In the genomic region with DNA sequence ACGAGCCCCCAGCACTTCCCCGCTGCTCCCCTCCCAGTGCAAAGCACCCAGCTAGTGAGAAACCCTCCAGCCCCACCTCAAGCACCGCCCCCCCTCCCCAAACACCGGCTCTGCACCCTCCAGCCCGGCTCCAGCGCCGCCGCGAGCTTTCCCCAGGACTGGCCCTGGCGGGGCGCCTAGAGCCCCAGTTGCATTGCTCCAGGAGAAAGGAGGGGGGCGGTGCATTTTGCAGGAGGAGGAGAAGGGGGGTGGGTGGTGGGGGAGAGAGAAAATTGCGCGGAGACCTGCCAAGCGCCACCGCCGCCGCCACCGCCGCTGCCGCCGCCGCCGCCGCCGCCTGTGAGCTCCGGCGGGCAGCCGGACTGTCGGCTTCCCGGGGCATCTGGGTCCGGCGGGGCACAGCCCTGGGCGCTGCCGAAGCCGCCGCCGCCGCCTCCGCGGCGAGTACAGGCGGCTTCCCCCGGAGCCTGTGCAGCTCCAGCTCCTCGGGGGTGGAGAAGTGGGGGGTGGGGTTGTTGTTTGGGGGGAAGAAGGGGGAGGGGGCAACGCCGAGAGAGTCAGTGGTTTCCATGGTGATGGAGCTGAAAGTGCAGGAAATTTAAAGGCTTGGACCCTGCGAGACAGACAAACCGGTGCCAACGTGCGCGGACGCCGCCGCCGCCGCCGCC, we compare ENCODE assay signal across 8 cellular contexts. TPM values are rescaled to one million over a fixed set of nuclear protein-coding genes. Genes with fewer than 3 reads are reported as not detected.
DNase-seq lines count a peak whose midpoint lies in the region; ATAC-seq and TF ChIP-seq lines count a peak whose summit lies in the region.

Gene NOG, plus strand, starts transcription at position 627 of the 668 bp plus-strand sequence. CDS start 525 bp downstream, outside the sequence.

- H3K4me3 Mint-ChIP-seq in activated naive CD8-positive, alpha-beta T cell, result peak within 1 kb of the TSS; percentile 81
- H3K4me3 Mint-ChIP-seq in osteocyte (ENCODE audit: unreplicated experiment), result peak within 1 kb of the TSS; percentile 62

- peak; percentile 60 for ATAC-seq in HCT116
- no peak for ATAC-seq in GM19324 (IDR thresholded peaks at IDR 0.05; ENCODE audit: low FRiP score, unreplicated experiment)
- no peak for ATAC-seq in HG03039 (IDR thresholded peaks at IDR 0.05; ENCODE audit: unreplicated experiment)

- peak within 1 kb of the TSS; percentile 55 for H3K9ac ChIP-seq in HCT116 (ENCODE audit: low read length)

- peak within 1 kb of the TSS; percentile 99 for H3K4me2 ChIP-seq in HCT116 (ENCODE audit: low read length)
- H3K4me2 ChIP-seq in PC-9, result peak within 1 kb of the TSS; percentile 87

- no peak for TF ChIP-seq POLR2A in HCT116 (IDR thresholded peaks at IDR 0.05; ENCODE audit: borderline replicate concordance, extremely low read depth, insufficient read depth, insufficient read length)

- TF ChIP-seq CTCF in HCT116 (IDR thresholded peaks at IDR 0.05 in 2 of 3, conservative IDR thresholded peaks at IDR 0.05 in 1 of 3; ENCODE audit: borderline replicate concordance in 1 of 3, insufficient read depth in 1 of 3, low read depth in 2 of 3, low read length in 2 of 3), result no peak
- TF ChIP-seq CTCF in PC-9 (conservative IDR thresholded peaks at IDR 0.05), result no peak
- TF ChIP-seq CTCF in osteocyte (IDR thresholded peaks at IDR 0.05), result no peak

- peaks cover 13% of the 10 kb centered on the region for H3K27me3 Mint-ChIP-seq in activated naive CD8-positive, alpha-beta T cell
- peaks cover 52% of the 10 kb centered on the region for H3K27me3 Mint-ChIP-seq in osteocyte (ENCODE audit: unreplicated experiment)

- H4K20me1 ChIP-seq in HCT116 (ENCODE audit: insufficient read depth) (no peaks in the 10 kb centered on the region), PC-9 (ENCODE audit: insufficient read depth) (no peaks in the 10 kb centered on the region)

- RAD21 ChIA-PET in HCT116 (lab: Charles Lee; ENCODE audit: low non-redundant PET in 1 of 2, low total read pairs in 2 of 2, uncharacterized antibody in 2 of 2, unreplicated experiment in 2 of 2), result interaction anchor here (0.6 to 4.2 kb wide), 13 partner anchors 28 to 187 kb away, joined by 3 to 46 read pairs (median 4); no protein-coding TSS in a partner anchor

- H3K79me2 ChIP-seq in HCT116 (ENCODE audit: insufficient read depth, low read length), result no peaks in the 10 kb centered on the region
- H3K79me2 ChIP-seq in PC-9 (ENCODE audit: low read depth), result peaks cover 31% of the 10 kb centered on the region

- no peak within 1 kb of the TSS for H3K27ac Mint-ChIP-seq in activated naive CD8-positive, alpha-beta T cell
- H3K27ac Mint-ChIP-seq in osteocyte (ENCODE audit: unreplicated experiment), result no peak within 1 kb of the TSS

- H3K4me1 ChIP-seq in HCT116 (ENCODE audit: control insufficient read depth in 1 of 2, insufficient read depth in 2 of 2, low read length in 2 of 2) (peaks cover 5 to 21% of the 10 kb centered on the region in 2 experiments; a peak in 2 of 4 replicates), PC-9 (replicated peaks; ENCODE audit: insufficient read depth) (peaks cover 11% of the 10 kb centered on the region)

- H3K36me3 ChIP-seq in HCT116 (ENCODE audit: control insufficient read depth in 1 of 2, insufficient read depth in 2 of 2, low read length in 2 of 2) (no peaks in the 10 kb centered on the region), PC-9 (ENCODE audit: low read depth) (no peaks in the 10 kb centered on the region)

- intact Hi-C loops in HCT116 (cut with micrococcal nuclease), result loop anchor here (2.0 kb wide), 1 partner anchor 62 kb away; no protein-coding TSS in a partner anchor
- intact Hi-C loops in PC-9 (cut with micrococcal nuclease; ENCODE audit: unreplicated experiment), result loop anchor here (1.0 to 5.0 kb wide), 6 partner anchors 61 to 1066 kb away; partner anchors contain the start of genes C17orf67 and DGKE
- intact Hi-C loops in head of caudate nucleus (cut with DNase I), result loop anchor here (2.0 kb wide), 1 partner anchor 124 kb away; no protein-coding TSS in a partner anchor

- H2AFZ ChIP-seq in HCT116 (ENCODE audit: low read depth, low read length, poor library complexity, severe bottlenecking) (peak within 1 kb of the TSS; percentile 95), PC-9 (peak within 1 kb of the TSS; percentile 91)

- no peaks in the 10 kb centered on the region for H3K9me2 ChIP-seq in HCT116 (ENCODE audit: insufficient read depth)
- no peaks in the 10 kb centered on the region for H3K9me2 ChIP-seq in PC-9 (ENCODE audit: insufficient read depth)

- H3K36me3 Mint-ChIP-seq in activated naive CD8-positive, alpha-beta T cell, result peaks cover 2% of the 10 kb centered on the region
- H3K36me3 Mint-ChIP-seq in osteocyte (ENCODE audit: unreplicated experiment), result no peaks in the 10 kb centered on the region

- H3K27ac ChIP-seq in HCT116 (ENCODE audit: low read depth, low read length) (peak within 1 kb of the TSS; percentile 19; the same call in 1 of the 2 replicates), PC-9 (peak within 1 kb of the TSS; percentile 59)

- H3K4me3 ChIP-seq in HCT116 (replicated peaks in 1 of 2; ENCODE audit: low read depth in 1 of 2, low read length in 2 of 2) (peak within 1 kb of the TSS; percentile 60 to 71), PC-9 (peak within 1 kb of the TSS; percentile 97)

- BruUV-seq in HCT116 (replicated peaks; lab: Mats Ljungman, UMichigan), result no TSS peak
- BruUV-seq in PC-9 (replicated peaks; lab: Mats Ljungman, UMichigan), result no TSS peak

- H3K4me1 Mint-ChIP-seq in activated naive CD8-positive, alpha-beta T cell (ENCODE audit: low read depth), result peaks cover 27% of the 10 kb centered on the region
- H3K4me1 Mint-ChIP-seq in osteocyte (ENCODE audit: unreplicated experiment), result peaks cover 29% of the 10 kb centered on the region

- H3F3A ChIP-seq in PC-9 (ENCODE audit: insufficient read depth, low read depth), result peaks cover 19% of the 10 kb centered on the region

- no peaks in the 10 kb centered on the region for H3K9me3 Mint-ChIP-seq in activated naive CD8-positive, alpha-beta T cell (ENCODE audit: low read depth)
- no peaks in the 10 kb centered on the region for H3K9me3 Mint-ChIP-seq in osteocyte (ENCODE audit: unreplicated experiment)

- CTCF ChIA-PET in HCT116 (lab: Charles Lee), result interaction anchor here (0.8 to 6.0 kb wide), 15 partner anchors 10 to 453 kb away, joined by 3 to 145 read pairs (median 6); no protein-coding TSS in a partner anchor
- CTCF ChIA-PET in PC-9 (lab: Charles Lee), result interaction anchor here (2.1 to 3.7 kb wide), 2 partner anchors 106 to 123 kb away, joined by 9 to 34 read pairs; no protein-coding TSS in a partner anchor

- POLR2A ChIA-PET in HCT116 (lab: Charles Lee), result interaction anchor here (1.0 to 1.4 kb wide), 3 partner anchors 16 to 123 kb away, joined by 3 to 5 read pairs (median 4); no protein-coding TSS in a partner anchor
- POLR2A ChIA-PET in PC-9 (lab: Charles Lee; ENCODE audit: unreplicated experiment), result interaction anchor here (0.5 to 0.7 kb wide), 4 partner anchors 81 to 116 kb away, joined by 3 to 15 read pairs (median 5); no protein-coding TSS in a partner anchor

- DNase-seq in AG08395 (ENCODE audit: low spot score) (peak; percentile 62), HCT116 (ENCODE audit: low read depth, low spot score) (no peak), PC-9 (peak in 1 of 2 experiments; percentile 67), head of caudate nucleus (peak in 40 of 42 donors; percentile 30 to 84 (median 64)), osteocyte (ENCODE audit: extremely low spot score, unreplicated experiment) (no peak)

- H3K9me3 ChIP-seq in HCT116 (ENCODE audit: control insufficient read depth in 1 of 2, insufficient read depth in 1 of 2, low read depth in 1 of 2, low read length in 2 of 2) (no peaks in the 10 kb centered on the region), PC-9 (ENCODE audit: insufficient read depth, low read depth) (no peaks in the 10 kb centered on the region)

- H3K27me3 ChIP-seq in HCT116 (ENCODE audit: insufficient read depth, low read length) (peaks cover 35% of the 10 kb centered on the region; the same call in 1 of the 2 replicates), PC-9 (ENCODE audit: insufficient read depth, low read depth) (no peaks in the 10 kb centered on the region)

- TF ChIP-seq RAD21 in HCT116 (IDR thresholded peaks at IDR 0.05; ENCODE audit: low read depth), result no peak

TF ChIP-seq in HCT116, 20 proteins besides CTCF, POLR2A, EP300 and RAD21:
- TF ChIP-seq TCF7L2 (IDR thresholded peaks at IDR 0.05; ENCODE audit: borderline replicate concordance, extremely low read depth, insufficient read depth, insufficient read length), result no peak
- no peak for TF ChIP-seq MAX (IDR thresholded peaks at IDR 0.05)
- no peak for TF ChIP-seq EZH2 (IDR thresholded peaks at IDR 0.05)
- TF ChIP-seq, protein P1, sequence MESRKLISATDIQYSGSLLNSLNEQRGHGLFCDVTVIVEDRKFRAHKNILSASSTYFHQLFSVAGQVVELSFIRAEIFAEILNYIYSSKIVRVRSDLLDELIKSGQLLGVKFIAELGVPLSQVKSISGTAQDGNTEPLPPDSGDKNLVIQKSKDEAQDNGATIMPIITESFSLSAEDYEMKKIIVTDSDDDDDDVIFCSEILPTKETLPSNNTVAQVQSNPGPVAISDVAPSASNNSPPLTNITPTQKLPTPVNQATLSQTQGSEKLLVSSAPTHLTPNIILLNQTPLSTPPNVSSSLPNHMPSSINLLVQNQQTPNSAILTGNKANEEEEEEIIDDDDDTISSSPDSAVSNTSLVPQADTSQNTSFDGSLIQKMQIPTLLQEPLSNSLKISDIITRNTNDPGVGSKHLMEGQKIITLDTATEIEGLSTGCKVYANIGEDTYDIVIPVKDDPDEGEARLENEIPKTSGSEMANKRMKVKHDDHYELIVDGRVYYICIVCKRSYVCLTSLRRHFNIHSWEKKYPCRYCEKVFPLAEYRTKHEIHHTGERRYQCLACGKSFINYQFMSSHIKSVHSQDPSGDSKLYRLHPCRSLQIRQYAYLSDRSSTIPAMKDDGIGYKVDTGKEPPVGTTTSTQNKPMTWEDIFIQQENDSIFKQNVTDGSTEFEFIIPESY (IDR thresholded peaks at IDR 0.05; ENCODE audit: extremely low read depth, insufficient replicate concordance, low read length), result no peak
- 0 out of 2 replicates have a peak, but pooled peaks have one; percentile 25 for TF ChIP-seq SIN3A (IDR thresholded peaks at IDR 0.05; ENCODE audit: low read depth)
TF ChIP-seq in HCT116: peak in this region for 1.

RNA-seq across cellular contexts. Expression of gene NOG, which starts in this region (rescaled TPM):
- total RNA-seq in HCT116 (2021; ENCODE audit: unreplicated experiment) (0.25 TPM), PC-9 (2021) (4.2 and 4.8 TPM in 2 replicates), osteocyte (not detected in 2 replicates)
- polyA plus RNA-seq in HCT116 (2012), result 0.17 TPM in 2 replicates

Comparison
In these comparisons a context has a peak if more than half of its experiments do, and no peak if none do; other contexts are left out.
1. Peak in ATAC-seq, H3K4me3 ChIP-seq, H3K27ac ChIP-seq, H3K9ac ChIP-seq and H3K4me2 ChIP-seq in HCT116; RNA of the gene not detected or under 1 TPM.
2. DNase-seq: peak in AG08395 (single experiment) and head of caudate nucleus (40 of 42); none in HCT116 (single experiment) and osteocyte (single experiment).